28 cellular contexts compared by ENCODE assay signal in the genomic region with DNA sequence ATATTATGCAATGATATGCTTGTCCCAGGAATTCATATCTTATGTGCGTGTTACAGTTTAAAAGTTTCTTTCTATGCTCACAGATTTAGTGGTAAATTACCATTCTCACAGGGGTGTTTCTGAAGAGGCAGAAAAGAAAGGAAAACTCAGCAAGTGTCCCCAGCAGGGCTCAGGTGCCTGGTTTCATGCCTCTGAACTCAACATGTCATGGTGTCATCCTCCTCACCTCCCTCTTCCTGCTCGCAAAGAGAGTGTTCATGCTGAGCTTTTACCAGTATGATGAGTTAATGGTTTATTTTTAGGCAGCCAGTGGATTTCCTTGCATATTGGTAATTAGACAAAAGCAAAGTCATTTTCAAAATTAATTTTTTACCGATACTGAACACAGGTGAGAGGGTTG.
DNase-seq lines count a peak whose midpoint lies in the region; ATAC-seq, FAIRE-seq and TF ChIP-seq lines count a peak whose summit lies in the region.
"Had no signal": no experiment of that assay in that cellular context is flagged by ENCODE, and none has a peak within 500 bp of the region (broad histone marks: within the 10 kb centered on the region; RNA-seq: fewer than 3 reads in every experiment).

No MANE protein-coding gene starts in this region.

- H3K79me1 ChIP-seq in IMR-90 (ENCODE audit: low read depth in 1 of 2, low read length in 2 of 2): no peaks in the 10 kb centered on the region

- H3K9me3 ChIP-seq in IMR-90 (ENCODE audit: control insufficient read depth, insufficient read depth, low read length) (no peaks in the 10 kb centered on the region), PC-3 (ENCODE audit: low read length) (no peaks in the 10 kb centered on the region), heart left ventricle (no peaks in the 10 kb centered on the region)
- H3K9me3 ChIP-seq: esophagus muscularis mucosa had no signal

- H3K23ac ChIP-seq in IMR-90 (ENCODE audit: low read depth, low read length): no peak overlapping the region

- H3K27me3 ChIP-seq in IMR-90 (ENCODE audit: control insufficient read depth, insufficient read depth, low read length): no peaks in the 10 kb centered on the region; the same call in 1 of the 2 replicates
- H3K27me3 ChIP-seq in PC-3 (ENCODE audit: low read length): no peaks in the 10 kb centered on the region
- H3K27me3 ChIP-seq in heart left ventricle: no peaks in the 10 kb centered on the region
- H3K27me3 ChIP-seq: cardiac muscle cell, esophagus muscularis mucosa had no signal

- H4K20me1 ChIP-seq in IMR-90 (ENCODE audit: insufficient read depth, low read length) (no peaks in the 10 kb centered on the region), PC-3 (ENCODE audit: low read length) (no peaks in the 10 kb centered on the region)

- dilution Hi-C loops in IMR-90 (cut with HindIII; ENCODE audit: low sequenced_read_pairs, unreplicated experiment): no loop called here

- H2AFZ ChIP-seq in IMR-90 (replicated peaks; ENCODE audit: low read length, poor library complexity): no peak overlapping the region
- H2AFZ ChIP-seq in PC-3 (ENCODE audit: low read length): no peak overlapping the region
- H2AFZ ChIP-seq: parathyroid adenoma had no signal

- no peak overlapping the region for H3K4me2 ChIP-seq in IMR-90 (ENCODE audit: low read depth, low read length)
- H3K4me2 ChIP-seq in PC-3 (ENCODE audit: low read length): peak overlapping the region; percentile 56

- H3K4me1 Mint-ChIP-seq in osteocyte (ENCODE audit: unreplicated experiment): peaks cover 40% of the 10 kb centered on the region
- H3K4me1 Mint-ChIP-seq: IgD-negative memory B cell; immature natural killer cell; naive B cell; stimulated activated naive CD8-positive, alpha-beta T cell treated with anti-CD3 and anti-CD28 coated beads, Interleukin-15, amount 100 ng/mL, for 72 hours; T-helper 17 cell had no signal

- no peaks in the 10 kb centered on the region for H3K36me3 Mint-ChIP-seq in osteocyte (ENCODE audit: unreplicated experiment)
- H3K36me3 Mint-ChIP-seq: IgD-negative memory B cell, naive B cell had no signal

- H3K4me1 ChIP-seq in IMR-90 (ENCODE audit: control insufficient read depth, insufficient read depth, low read length) (peaks cover 2% of the 10 kb centered on the region), PC-3 (ENCODE audit: insufficient read depth, low read length) (peaks cover 30% of the 10 kb centered on the region), heart left ventricle (peaks cover 0 to 17% (median 5%) of the 10 kb centered on the region in 12 donors)
- H3K4me1 ChIP-seq: parathyroid adenoma had no signal

- no peak for FAIRE-seq in frontal cortex (lab: Jason Lieb, UNC)

- no peak overlapping the region for H3K14ac ChIP-seq in IMR-90 (replicated peaks; ENCODE audit: low read depth, low read length)

- intact Hi-C loops in IMR-90 (cut with micrococcal nuclease): no loop called here
- intact Hi-C loops in PC-3 (cut with micrococcal nuclease): loop anchor here (2.0 kb wide), 1 partner anchor 28 kb away; no protein-coding TSS in a partner anchor
- intact Hi-C loops in heart left ventricle (cut with DNase I): loop anchor here in 1 of 10 donors (5.0 kb wide), 1 partner anchor 491 kb away; the partner anchor contains the start of gene ZEB2

- H2AK9ac ChIP-seq in IMR-90 (replicated peaks; ENCODE audit: low read depth, low read length, poor library complexity): no peak overlapping the region

- TF ChIP-seq CTCF in IMR-90 (conservative IDR thresholded peaks at IDR 0.05; ENCODE audit: low read depth, low read length) (no peak), PC-3 (conservative IDR thresholded peaks at IDR 0.05; ENCODE audit: low read depth, low read length) (no peak), heart left ventricle (IDR thresholded peaks at IDR 0.05) (no peak), osteocyte (IDR thresholded peaks at IDR 0.05) (no peak)

- H2BK120ac ChIP-seq in IMR-90 (ENCODE audit: low read depth, low read length): no peak overlapping the region

- H3K79me2 ChIP-seq in PC-3 (ENCODE audit: low read length): no peaks in the 10 kb centered on the region
- H3K79me2 ChIP-seq: parathyroid adenoma had no signal

- BruUV-seq in IMR-90 (replicated peaks; lab: Mats Ljungman, UMichigan) (no TSS peak), PC-3 (replicated peaks; lab: Mats Ljungman, UMichigan) (no TSS peak)

- no peak for TF ChIP-seq RAD21 in IMR-90 (IDR thresholded peaks at IDR 0.05; ENCODE audit: low read length)

- POLR2A ChIA-PET in IMR-90 (lab: Charles Lee; ENCODE audit: unreplicated experiment) (no interaction called here), PC-3 (lab: Charles Lee; ENCODE audit: unreplicated experiment) (no interaction called here)

- no peak overlapping the region for H3K4me3 ChIP-seq in IMR-90 (ENCODE audit: insufficient read depth, low read depth, low read length)
- peak overlapping the region; percentile 22; the same call in 1 of the 2 replicates for H3K4me3 ChIP-seq in PC-3 (ENCODE audit: low read length)
- no peak overlapping the region for H3K4me3 ChIP-seq in heart left ventricle
- H3K4me3 ChIP-seq: cardiac muscle cell, esophagus muscularis mucosa, lung had no signal

- peaks cover 4% of the 10 kb centered on the region for H3F3A ChIP-seq in PC-3 (ENCODE audit: low read length, unreplicated experiment)

- H3K4ac ChIP-seq in IMR-90 (ENCODE audit: low read depth, low read length): no peak overlapping the region

- H3K9ac ChIP-seq in IMR-90 (ENCODE audit: low read depth, low read length) (no peak overlapping the region), PC-3 (ENCODE audit: low read length) (no peak overlapping the region)
- H3K9ac ChIP-seq: parathyroid adenoma had no signal

- peak overlapping the region; percentile 85 for H3K27ac Mint-ChIP-seq in osteocyte (ENCODE audit: unreplicated experiment)
- H3K27ac Mint-ChIP-seq: IgD-negative memory B cell; immature natural killer cell; naive B cell; stimulated activated naive CD8-positive, alpha-beta T cell treated with anti-CD3 and anti-CD28 coated beads, Interleukin-15, amount 100 ng/mL, for 72 hours; T-helper 17 cell had no signal

- H4K91ac ChIP-seq in IMR-90 (ENCODE audit: insufficient read depth, low read depth, low read length): no peak overlapping the region

- peaks cover 6% of the 10 kb centered on the region for H3K9me3 Mint-ChIP-seq in osteocyte (ENCODE audit: unreplicated experiment)
- H3K9me3 Mint-ChIP-seq: IgD-negative memory B cell; naive B cell; stimulated activated naive CD8-positive, alpha-beta T cell treated with anti-CD3 and anti-CD28 coated beads, Interleukin-15, amount 100 ng/mL, for 72 hours had no signal

- peak overlapping the region; percentile 44 for H3K4me3 Mint-ChIP-seq in osteocyte (ENCODE audit: unreplicated experiment)
- H3K4me3 Mint-ChIP-seq: IgD-negative memory B cell; immature natural killer cell; naive B cell; stimulated activated naive CD8-positive, alpha-beta T cell treated with anti-CD3 and anti-CD28 coated beads, Interleukin-15, amount 100 ng/mL, for 72 hours; T-helper 17 cell had no signal

- no peak overlapping the region for H3K18ac ChIP-seq in IMR-90 (ENCODE audit: low read depth, low read length)

- H2AK5ac ChIP-seq in IMR-90 (ENCODE audit: low read depth, low read length): peak overlapping the region; percentile 44; the same call in 1 of the 2 replicates

- no peak overlapping the region for H3K56ac ChIP-seq in IMR-90 (ENCODE audit: extremely low read depth, insufficient read depth, low read length)

- no peak overlapping the region for H2BK5ac ChIP-seq in IMR-90 (ENCODE audit: low read depth, low read length, poor library complexity, severe bottlenecking)

- no peaks in the 10 kb centered on the region for H3K27me3 Mint-ChIP-seq in osteocyte (ENCODE audit: unreplicated experiment)
- H3K27me3 Mint-ChIP-seq: naive B cell; stimulated activated naive CD8-positive, alpha-beta T cell treated with anti-CD3 and anti-CD28 coated beads, Interleukin-15, amount 100 ng/mL, for 72 hours had no signal

- no peak overlapping the region; the same call in 2 of the 3 replicates for H2BK15ac ChIP-seq in IMR-90 (ENCODE audit: low read depth, low read length)

- CTCF ChIA-PET in IMR-90 (lab: Yijun Ruan, JAX) (no interaction called here), PC-3 (lab: Charles Lee) (no interaction called here)

- H3K27ac ChIP-seq in IMR-90 (ENCODE audit: insufficient read depth, low read length) (no peak overlapping the region), PC-3 (ENCODE audit: low read length) (peak overlapping the region; percentile 45), heart left ventricle (peak overlapping the region in 2 of 12 donors; percentile 9 to 24)
- H3K27ac ChIP-seq: cardiac muscle cell, esophagus muscularis mucosa, parathyroid adenoma, WERI-Rb-1 had no signal

- no peaks in the 10 kb centered on the region for H3K36me3 ChIP-seq in IMR-90 (ENCODE audit: control insufficient read depth, insufficient read depth, low read length)
- no peaks in the 10 kb centered on the region for H3K36me3 ChIP-seq in PC-3 (ENCODE audit: low read depth, low read length)
- no peaks in the 10 kb centered on the region for H3K36me3 ChIP-seq in heart left ventricle
- H3K36me3 ChIP-seq: cardiac muscle cell, esophagus muscularis mucosa, WERI-Rb-1 had no signal

- H3K9me2 ChIP-seq in PC-3 (replicated peaks; ENCODE audit: low read length): no peaks in the 10 kb centered on the region

- no peak overlapping the region for H4K8ac ChIP-seq in IMR-90 (ENCODE audit: low read depth in 2 of 2, low read length in 2 of 2)

- H3K9me1 ChIP-seq in IMR-90 (ENCODE audit: insufficient read depth, low read length): peaks cover 1% of the 10 kb centered on the region; the same call in 1 of the 2 replicates

- peak overlapping the region; percentile 22; the same call in 1 of the 2 replicates for H2BK20ac ChIP-seq in IMR-90 (ENCODE audit: low read depth, low read length)

- DNase-seq in IMR-90: no peak
- DNase-seq in PC-3: no peak
- DNase-seq in heart left ventricle: no peak
- DNase-seq in osteocyte (ENCODE audit: extremely low spot score, unreplicated experiment): no peak
- DNase-seq in medulla oblongata (ENCODE audit: extremely low spot score): no peak
- DNase-seq in ACHN: no peak
- DNase-seq in frontal cortex (ENCODE audit: low spot score in 2 of 2): no peak
- DNase-seq: activated CD4-positive, alpha-beta T cell treated with anti-CD3 and anti-CD28 coated beads, Interleukin-2, amount 50 U/mL, for 48 hours; activated gamma-delta T cell treated with Interleukin-2 at 50 U/mL for 16 hours; activated T-cell treated with anti-CD3 and anti-CD28 coated beads for 4 hours; Calu3; glutamatergic neuron; immature natural killer cell; naive B cell; NCI-H1694 treated with DMSO at 0.1 percent for 48 hours; NCI-H446 treated with DMSO at 0.1 percent for 48 hours; SIG-M5; stimulated activated CD4-positive, alpha-beta T cell treated with anti-CD3 and anti-CD28 coated beads, Interleukin-2, amount 100 ng/mL, for 24 hours; stimulated activated naive CD8-positive, alpha-beta T cell treated with anti-CD3 and anti-CD28 coated beads, Interleukin-15, amount 100 ng/mL, for 72 hours; T-helper 17 cell; trophoblast cell; WERI-Rb-1 had no signal

- TF ChIP-seq POLR2A in IMR-90 (IDR thresholded peaks at IDR 0.05; ENCODE audit: low read depth, low read length) (no peak), heart left ventricle (IDR thresholded peaks at IDR 0.05) (no peak)

- H4K5ac ChIP-seq in IMR-90 (ENCODE audit: low read depth, low read length): no peak overlapping the region

- no CpG with 5 or more reads among the region's 3 CpGs for WGBS in IMR-90 (ENCODE audit: extremely low coverage in 2 of 2, insufficient read length in 1 of 2), 2 experiments
- 71 to 82% (median 74%) methylated on average over 3 of the region's 3 CpGs for WGBS in heart left ventricle, 4 donors

- no peak for ATAC-seq in IMR-90 (ENCODE audit: low read depth)
- ATAC-seq in PC-3: no peak
- ATAC-seq in heart left ventricle: peak in 3 of 4 donors; percentile 60 to 84 (median 72)
- ATAC-seq: HCT116; stimulated activated naive CD8-positive, alpha-beta T cell treated with anti-CD3 and anti-CD28 coated beads, Interleukin-15, amount 100 ng/mL, for 72 hours; T-helper 17 cell had no signal

- in situ Hi-C loops in IMR-90 (cut with MboI; ENCODE audit: low sequenced_read_pairs): no loop called here
- in situ Hi-C loops in ACHN (cut with HindIII; ENCODE audit: low pct_ligation_motif_present, low pct_unique_long_range_greater_than_20kb, low sequenced_read_pairs): no loop called here

Comparison
In these comparisons a context has a peak if more than half of its experiments do, and no peak if none do; other contexts are left out.
1. ATAC-seq: peak in heart left ventricle (3 of 4); none in IMR-90 (single experiment) and PC-3 (single experiment).